24 cellular contexts compared by ENCODE assay signal in the genomic region with DNA sequence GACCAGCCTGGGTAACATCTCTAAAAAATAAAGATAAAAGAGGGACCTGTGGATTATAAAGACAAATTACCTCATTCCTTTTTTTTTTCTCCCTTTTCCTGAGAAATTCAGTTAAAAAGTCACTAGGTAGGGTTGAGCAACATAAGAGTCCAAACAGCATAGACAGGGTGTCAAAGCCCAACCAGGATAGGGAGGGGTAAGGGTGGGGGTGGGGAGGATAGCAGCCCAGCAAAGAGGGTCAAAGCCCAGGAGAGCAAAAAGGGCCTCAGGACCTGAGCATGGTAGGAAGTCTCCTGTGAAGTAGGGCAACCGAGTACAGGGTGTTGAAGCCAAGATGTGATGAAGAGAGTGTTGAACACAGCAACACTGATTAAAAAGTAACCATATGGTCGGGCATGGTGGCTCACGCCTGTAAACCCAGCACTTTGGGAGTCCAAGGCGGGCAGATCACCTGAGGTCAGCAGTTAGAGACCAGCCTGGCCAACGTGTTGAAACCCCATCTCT. TPM values are rescaled to one million over a fixed set of nuclear protein-coding genes. Genes with fewer than 3 reads are reported as not detected.
A peak's percentile ranks its signal among the peaks of the same experiment; 100 is the strongest.
DNase-seq lines count a peak whose midpoint lies in the region; ATAC-seq, FAIRE-seq and TF ChIP-seq lines count a peak whose summit lies in the region.
"Had no signal": no experiment of that assay in that cellular context is flagged by ENCODE, and none has a peak within 500 bp of the region (broad histone marks: within the 10 kb centered on the region; RNA-seq: fewer than 3 reads in every experiment).

No MANE protein-coding gene starts in this region.

- H3K36me3 ChIP-seq in astrocyte (ENCODE audit: insufficient read depth, low read length) (no peaks in the 10 kb centered on the region), HepG2 (replicated peaks in 1 of 2; ENCODE audit: control insufficient read depth in 1 of 2, insufficient read depth in 2 of 2, low read length in 2 of 2) (no peaks in the 10 kb centered on the region), smooth muscle cell (ENCODE audit: low read depth) (no peaks in the 10 kb centered on the region)
- H3K36me3 ChIP-seq: sigmoid colon had no signal

- POLR2A ChIA-PET in HepG2 (lab: Yijun Ruan, JAX) = interaction anchor here (0.9 to 2.4 kb wide), 3 partner anchors 9 to 148 kb away, joined by 3 to 11 read pairs (median 6); a partner anchor contains a TSS

- FAIRE-seq in astrocyte (lab: Jason Lieb, UNC) = no peak
- FAIRE-seq in HepG2 (lab: Jason Lieb, UNC) = no peak
- FAIRE-seq: frontal cortex, GM12892, urothelium cell line had no signal

- no peaks in the 10 kb centered on the region for H3K9me3 ChIP-seq in astrocyte (ENCODE audit: insufficient read depth, low read depth, low read length)
- no peaks in the 10 kb centered on the region for H3K9me3 ChIP-seq in HepG2 (ENCODE audit: low read length)
- H3K9me3 ChIP-seq in smooth muscle cell (replicated peaks; ENCODE audit: low read depth) = no peaks in the 10 kb centered on the region
- H3K9me3 ChIP-seq: mucosa of descending colon, sigmoid colon had no signal

- H3K27me3 Mint-ChIP-seq in astrocyte (ENCODE audit: low read depth, unreplicated experiment) = peaks cover 6% of the 10 kb centered on the region
- H3K27me3 Mint-ChIP-seq: activated naive CD8-positive, alpha-beta T cell treated with anti-CD3 and anti-CD28 coated beads for 36 hours; IgD-negative memory B cell had no signal

- no TSS peak for BruUV-seq in HepG2 (replicated peaks; lab: Mats Ljungman, UMichigan)

- peak; percentile 43 for DNase-seq in ELF-1 (ENCODE audit: low read depth, low spot score)
- DNase-seq in astrocyte (ENCODE audit: low read depth) = no peak
- DNase-seq in HepG2 (ENCODE audit: low spot score) = peak; percentile 72
- no peak for DNase-seq in smooth muscle cell (lab: John Stamatoyannopoulos, UW; ENCODE audit: unreplicated experiment)
- DNase-seq in stimulated activated CD4-positive, alpha-beta T cell treated with anti-CD3 and anti-CD28 coated beads, Interleukin-2, amount 100 ng/mL, for 48 hours = no peak
- no peak for DNase-seq in GF-D8 (lab: John Stamatoyannopoulos, UW)
- no peak for DNase-seq in HCEC 1CT
- DNase-seq: activated CD4-positive, alpha-beta T cell treated with anti-CD3 and anti-CD28 coated beads for 1 hour; activated naive CD8-positive, alpha-beta T cell treated with anti-CD3 and anti-CD28 coated beads for 36 hours; MM.1S; mucosa of descending colon; NCI-H187 treated with DMSO at 0.1 percent for 48 hours; sigmoid colon; stimulated activated naive CD4-positive, alpha-beta T cell treated with Interleukin-2 at 50 U/mL for 16 hours had no signal

- H3K4me2 ChIP-seq in astrocyte (ENCODE audit: low read length) (peak overlapping the region; percentile 46), HepG2 (ENCODE audit: low read depth, low read length) (peak overlapping the region; percentile 89), smooth muscle cell (peak overlapping the region; percentile 2)

- no peak for TF ChIP-seq RAD21 in HepG2 (CRISPR knock-in tag; IDR thresholded peaks at IDR 0.05)

- no peaks in the 10 kb centered on the region for H3F3A ChIP-seq in smooth muscle cell (ENCODE audit: low read depth)

- no peak overlapping the region for H3K27ac ChIP-seq in astrocyte (ENCODE audit: low read depth, low read length)
- peak overlapping the region; percentile 72 for H3K27ac ChIP-seq in HepG2 (ENCODE audit: extremely low read length, insufficient read depth, low read length)
- H3K27ac ChIP-seq in smooth muscle cell (ENCODE audit: low read depth) = no peak overlapping the region
- H3K27ac ChIP-seq: epithelial cell of prostate, HL-60, RWPE1, sigmoid colon had no signal

- H2AFZ ChIP-seq in astrocyte (ENCODE audit: low read depth, low read length) (no peak overlapping the region), HepG2 (ENCODE audit: low read length) (peak overlapping the region; percentile 40), smooth muscle cell (ENCODE audit: low read depth) (no peak overlapping the region)

- peak; percentile 84 for ATAC-seq in HepG2
- ATAC-seq in HG03108 (IDR thresholded peaks at IDR 0.05; ENCODE audit: unreplicated experiment) = no peak
- ATAC-seq: mucosa of descending colon had no signal

- H3K4me1 Mint-ChIP-seq in astrocyte (ENCODE audit: low read depth, unreplicated experiment) = peaks cover 7% of the 10 kb centered on the region

- no peak overlapping the region for H3K4me3 Mint-ChIP-seq in astrocyte (ENCODE audit: unreplicated experiment)
- H3K4me3 Mint-ChIP-seq: activated naive CD8-positive, alpha-beta T cell treated with anti-CD3 and anti-CD28 coated beads for 36 hours; activated T-helper 1 cell treated with anti-CD3 and anti-CD28 coated beads, Interleukin-12 subunit alpha, Interleukin-12 subunit beta, Interleukin-2, Interleukin-4 antibody, amounts not matched to agents 30 ng/mL and 10 ng/mL and 1 ng/mL, durations not matched to agents 14 hours and 24 hours and 36 hours; CD14-positive monocyte had no signal

- CTCF ChIA-PET in HepG2 (lab: Yijun Ruan, JAX; ENCODE audit: low intra/inter-chr PET ratio, low total read pairs) = no interaction called here

- H3K27me3 ChIP-seq in astrocyte (ENCODE audit: insufficient read depth, low read length) (no peaks in the 10 kb centered on the region), HepG2 (ENCODE audit: control insufficient read depth in 1 of 2, insufficient read depth in 2 of 2, low read length in 2 of 2) (no peaks in the 10 kb centered on the region), smooth muscle cell (ENCODE audit: low read depth) (no peaks in the 10 kb centered on the region)
- H3K27me3 ChIP-seq: sigmoid colon had no signal

- no peak overlapping the region for H3K9ac ChIP-seq in astrocyte (ENCODE audit: low read length)
- H3K9ac ChIP-seq in HepG2 (ENCODE audit: insufficient read depth, low read depth, low read length) = no peak overlapping the region
- no peak overlapping the region for H3K9ac ChIP-seq in smooth muscle cell (ENCODE audit: low read depth)

- peak; percentile 25 to 42; a peak in 1 of 4 replicates for TF ChIP-seq POLR2A in HepG2 (IDR thresholded peaks at IDR 0.05; ENCODE audit: insufficient read depth in 1 of 2, low read depth in 2 of 2, low read length in 2 of 2)

- H3K9me3 Mint-ChIP-seq in astrocyte (ENCODE audit: unreplicated experiment) = peaks cover 5% of the 10 kb centered on the region
- H3K9me3 Mint-ChIP-seq: activated naive CD8-positive, alpha-beta T cell treated with anti-CD3 and anti-CD28 coated beads for 36 hours; activated T-helper 1 cell treated with anti-CD3 and anti-CD28 coated beads, Interleukin-12 subunit alpha, Interleukin-12 subunit beta, Interleukin-2, Interleukin-4 antibody, amounts not matched to agents 30 ng/mL and 10 ng/mL and 1 ng/mL, durations not matched to agents 14 hours and 24 hours and 36 hours; IgD-negative memory B cell had no signal

- no peak overlapping the region for H3K4me3 ChIP-seq in astrocyte (ENCODE audit: insufficient read depth, low read depth, low read length)
- H3K4me3 ChIP-seq in HepG2 (replicated peaks in 1 of 3; ENCODE audit: insufficient read depth in 1 of 3, low read depth in 2 of 3, low read length in 3 of 3) = peak overlapping the region; percentile 19 to 53 (median 28); a peak in 4 of 6 replicates
- H3K4me3 ChIP-seq in smooth muscle cell = no peak overlapping the region
- H3K4me3 ChIP-seq: mucosa of descending colon, sigmoid colon had no signal

- no peaks in the 10 kb centered on the region for H4K20me1 ChIP-seq in astrocyte (ENCODE audit: insufficient read depth, low read length)
- no peaks in the 10 kb centered on the region for H4K20me1 ChIP-seq in HepG2 (ENCODE audit: insufficient read depth, low read length)
- H4K20me1 ChIP-seq in smooth muscle cell (ENCODE audit: low read depth) = no peaks in the 10 kb centered on the region

- H3K27ac Mint-ChIP-seq in astrocyte (ENCODE audit: unreplicated experiment) = no peak overlapping the region
- H3K27ac Mint-ChIP-seq: activated naive CD8-positive, alpha-beta T cell treated with anti-CD3 and anti-CD28 coated beads for 36 hours; IgD-negative memory B cell had no signal

- in situ Hi-C loops in HepG2 (cut with HindIII; ENCODE audit: extremely low pct_ligation_motif_present, low pct_unique_long_range_greater_than_20kb) = no loop called here

- WGBS in HepG2 (ENCODE audit: low lambda C conversion rate) = 7% methylated on average over 5 of the region's 5 CpGs
- WGBS in smooth muscle cell (ENCODE audit: low lambda C conversion rate) = 96% methylated on average over 5 of the region's 5 CpGs

- TF ChIP-seq EP300 in HepG2 (IDR thresholded peaks at IDR 0.05; ENCODE audit: low read depth in 2 of 2, low read length in 2 of 2) (no peak; a peak in 1 of 4 replicates), HepG2 (CRISPR knock-in tag; IDR thresholded peaks at IDR 0.05; ENCODE audit: borderline replicate concordance) (no peak)

- H3K4me1 ChIP-seq in astrocyte (ENCODE audit: insufficient read depth, low read length) (peaks cover 15% of the 10 kb centered on the region), HepG2 (ENCODE audit: insufficient read depth, low read length) (peaks cover 50% of the 10 kb centered on the region), smooth muscle cell (ENCODE audit: low read depth) (peaks cover 10% of the 10 kb centered on the region)

- no peak for TF ChIP-seq CTCF in astrocyte (IDR thresholded peaks at IDR 0.05; ENCODE audit: insufficient read depth, low read depth, low read length)
- TF ChIP-seq CTCF in HepG2 (CRISPR knock-in tag; IDR thresholded peaks at IDR 0.05) = no peak
- TF ChIP-seq CTCF in smooth muscle cell (IDR thresholded peaks at IDR 0.05; ENCODE audit: borderline replicate concordance, insufficient read depth, poor library complexity, severe bottlenecking) = no peak

- intact Hi-C loops in HepG2 (cut with micrococcal nuclease; ENCODE audit: unreplicated experiment) = loop anchor here (2.0 kb wide), 1 partner anchor 52 kb away; no protein-coding TSS in a partner anchor

- no peaks in the 10 kb centered on the region for H3K36me3 Mint-ChIP-seq in astrocyte (ENCODE audit: low read depth, unreplicated experiment)
- H3K36me3 Mint-ChIP-seq: activated naive CD8-positive, alpha-beta T cell treated with anti-CD3 and anti-CD28 coated beads for 36 hours; IgD-negative memory B cell had no signal

- no peaks in the 10 kb centered on the region for H3K79me2 ChIP-seq in astrocyte (ENCODE audit: insufficient read depth, low read length)
- H3K79me2 ChIP-seq in HepG2 (ENCODE audit: insufficient read depth, low read length) = no peaks in the 10 kb centered on the region
- no peaks in the 10 kb centered on the region for H3K79me2 ChIP-seq in smooth muscle cell (ENCODE audit: low read depth)

RNA-seq across cellular contexts. Expression of a gene that starts 5.7 kb away (rescaled TPM):
- total RNA-seq in astrocyte (93.1 and 103 TPM in 2 replicates), HepG2 (2016; rRNA removed; fragmentation: Illumina TruSeq; extraction: Trizol) (15.7 TPM in 2 replicates), smooth muscle cell (46.9 and 56.3 TPM in 2 replicates)
- 3.3 and 3.4 TPM in 2 replicates for total RNA-seq in HepG2 (2016; cell fraction: cytosol; rRNA removed; fragmentation: Illumina TruSeq; extraction: Trizol; ENCODE audit: low read depth)
- total RNA-seq in HepG2 (2016; cell fraction: insoluble cytoplasmic fraction; rRNA removed; fragmentation: Illumina TruSeq; extraction: Trizol) = 13.5 and 16.1 TPM in 2 replicates
- total RNA-seq in HepG2 (2016; cell fraction: membrane; rRNA removed; fragmentation: Illumina TruSeq; extraction: Trizol) = 19.9 and 20.6 TPM in 2 replicates
- 22.5 and 25.2 TPM in 2 replicates for total RNA-seq in HepG2 (2016; cell fraction: nucleus; rRNA removed; fragmentation: Illumina TruSeq; extraction: Trizol)
- polyA plus RNA-seq in HepG2 (2011; rRNA removed) (33.5 and 37.5 TPM in 2 replicates), smooth muscle cell (49.2 and 49.3 TPM in 2 replicates)
- polyA plus RNA-seq in HepG2 (2011; cell fraction: cytosol; rRNA removed) = 35.6 and 46.0 TPM in 2 replicates
- 14.7 and 19.1 TPM in 2 replicates for polyA plus RNA-seq in HepG2 (2011; cell fraction: nucleus; rRNA removed)
- 57.7 and 61.1 TPM in 2 replicates for polyA plus RNA-seq in HepG2 (2012)
- 5.0 and 5.4 TPM in 2 replicates for polyA plus RNA-seq in HepG2 (2016; cell fraction: cytosol; fragmentation: Illumina TruSeq; extraction: Trizol; ENCODE audit: low read depth)
- polyA plus RNA-seq in HepG2 (2016; cell fraction: insoluble cytoplasmic fraction; fragmentation: Illumina TruSeq; extraction: Trizol; ENCODE audit: low read depth) = 21.1 and 25.1 TPM in 2 replicates
- 21.2 TPM in 2 replicates for polyA plus RNA-seq in HepG2 (2016; cell fraction: membrane; fragmentation: Illumina TruSeq; extraction: Trizol; ENCODE audit: low read depth)
- 40.6 and 42.3 TPM in 2 replicates for polyA plus RNA-seq in HepG2 (2016; cell fraction: nucleus; fragmentation: Illumina TruSeq; extraction: Trizol; ENCODE audit: insufficient read depth, low read depth)
- polyA minus RNA-seq in HepG2 (2011; rRNA and poly(A)+ RNA removed; ENCODE audit: low replicate concordance) = 78.3 and 316 TPM in 2 replicates
- polyA minus RNA-seq in HepG2 (2011; cell fraction: cytosol; rRNA and poly(A)+ RNA removed) = 35.8 and 41.0 TPM in 2 replicates
- 17.3 and 22.3 TPM in 2 replicates for polyA minus RNA-seq in HepG2 (2011; cell fraction: nucleus; rRNA and poly(A)+ RNA removed)

Comparison
In these comparisons a context has a peak if more than half of its experiments do, and no peak if none do; other contexts are left out.
1. DNase-seq: peak in ELF-1 (single experiment) and HepG2 (single experiment); none in astrocyte (single experiment), smooth muscle cell (single experiment), stimulated activated CD4-positive, alpha-beta T cell treated with anti-CD3 and anti-CD28 coated beads, Interleukin-2, amount 100 ng/mL, for 48 hours (0 of 2), GF-D8 (single experiment) and HCEC 1CT (single experiment).
2. H3K4me2 ChIP-seq: peak in every context shown above with its lines; median percentile 89 in HepG2; 46 in astrocyte; 2 in smooth muscle cell.
3. H3K4me3 ChIP-seq: peak in HepG2 (3 of 3); none in astrocyte (single experiment) and smooth muscle cell (single experiment).